1 cellular context compared by ENCODE assay signal in the genomic region with DNA sequence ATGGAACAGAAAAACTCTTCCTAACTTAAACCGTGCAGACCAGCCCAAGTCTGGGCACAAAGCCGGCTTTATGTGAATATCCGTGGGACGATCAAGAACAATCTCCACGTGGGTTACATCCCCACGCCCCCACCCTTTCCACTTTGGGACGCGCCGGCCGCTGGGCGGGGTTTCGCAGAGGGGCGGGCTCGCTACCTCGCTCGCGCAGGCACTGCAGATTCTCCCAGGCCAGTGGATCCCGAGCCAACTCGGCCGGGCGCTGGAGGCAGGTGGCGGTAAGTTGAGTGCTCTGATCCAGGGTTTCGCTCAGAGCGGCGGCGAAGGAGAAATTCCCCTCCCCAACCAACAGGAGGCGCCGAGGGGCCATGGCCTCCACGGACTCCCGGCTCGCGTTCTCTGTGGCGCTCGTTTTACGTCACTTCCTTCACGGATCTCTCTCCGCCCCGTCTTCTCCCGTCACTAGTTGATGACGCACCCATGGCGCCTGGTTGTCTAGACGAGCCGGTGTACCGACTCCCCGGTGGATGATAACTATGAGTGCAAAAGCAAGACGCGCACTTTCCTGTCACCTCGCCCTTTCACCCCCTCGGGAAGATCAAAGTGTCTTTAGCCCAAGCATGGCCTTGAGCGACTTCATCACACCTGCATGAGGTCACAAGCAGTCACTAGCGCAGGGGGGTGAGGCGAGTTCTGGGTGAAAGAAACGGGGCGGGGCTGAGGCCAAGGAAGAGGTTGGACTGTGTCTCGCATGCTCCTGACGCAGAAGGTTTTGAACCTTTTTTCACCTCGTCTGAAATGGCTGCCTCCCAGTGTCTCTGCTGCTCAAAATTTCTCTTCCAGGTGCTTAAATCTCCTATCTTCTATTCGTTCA.
TF ChIP-seq lines count a peak whose summit lies in the region.

A gene with protein sequence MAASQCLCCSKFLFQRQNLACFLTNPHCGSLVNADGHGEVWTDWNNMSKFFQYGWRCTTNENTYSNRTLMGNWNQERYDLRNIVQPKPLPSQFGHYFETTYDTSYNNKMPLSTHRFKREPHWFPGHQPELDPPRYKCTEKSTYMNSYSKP (plus strand): TSS at position 776 of the 871 bp plus-strand sequence. CDS start 20 bp downstream, at position 796.
A gene with protein sequence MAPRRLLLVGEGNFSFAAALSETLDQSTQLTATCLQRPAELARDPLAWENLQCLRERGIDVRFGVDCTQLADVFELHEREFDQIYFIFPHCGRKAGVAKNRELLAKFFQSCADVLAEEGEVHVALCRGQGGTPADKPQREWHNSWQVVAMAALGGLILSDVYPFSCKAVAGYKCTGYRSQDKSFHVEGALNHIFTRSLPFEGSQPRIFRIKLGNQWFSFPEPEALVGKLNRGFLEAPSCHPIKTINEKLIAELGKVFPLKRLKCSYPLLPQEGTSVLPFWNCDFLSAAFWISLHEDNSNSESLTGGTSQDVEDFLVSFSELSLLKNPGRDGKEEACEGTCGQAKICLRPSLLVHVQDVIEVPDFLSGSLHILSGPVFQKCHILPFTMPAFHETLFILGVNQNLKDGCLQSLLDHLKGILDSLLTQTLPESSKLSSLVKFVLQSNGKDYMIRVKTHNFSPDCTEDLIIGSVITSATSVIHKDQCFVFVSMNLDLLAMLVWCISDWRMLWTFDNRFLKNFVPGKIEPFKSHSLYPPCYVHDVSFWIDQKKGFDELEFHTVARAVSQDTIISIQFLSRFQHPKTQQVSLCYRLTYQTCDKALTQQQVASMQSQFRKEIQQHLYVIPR (minus strand): TSS at position 400 of the 871 bp plus-strand sequence. CDS start 33 bp downstream, at position 367.

TF ChIP-seq in HepG2, 621 proteins besides CTCF, POLR2A, EP300 and RAD21 (continued from another document and continues in another):
- TF ChIP-seq, protein P1, sequence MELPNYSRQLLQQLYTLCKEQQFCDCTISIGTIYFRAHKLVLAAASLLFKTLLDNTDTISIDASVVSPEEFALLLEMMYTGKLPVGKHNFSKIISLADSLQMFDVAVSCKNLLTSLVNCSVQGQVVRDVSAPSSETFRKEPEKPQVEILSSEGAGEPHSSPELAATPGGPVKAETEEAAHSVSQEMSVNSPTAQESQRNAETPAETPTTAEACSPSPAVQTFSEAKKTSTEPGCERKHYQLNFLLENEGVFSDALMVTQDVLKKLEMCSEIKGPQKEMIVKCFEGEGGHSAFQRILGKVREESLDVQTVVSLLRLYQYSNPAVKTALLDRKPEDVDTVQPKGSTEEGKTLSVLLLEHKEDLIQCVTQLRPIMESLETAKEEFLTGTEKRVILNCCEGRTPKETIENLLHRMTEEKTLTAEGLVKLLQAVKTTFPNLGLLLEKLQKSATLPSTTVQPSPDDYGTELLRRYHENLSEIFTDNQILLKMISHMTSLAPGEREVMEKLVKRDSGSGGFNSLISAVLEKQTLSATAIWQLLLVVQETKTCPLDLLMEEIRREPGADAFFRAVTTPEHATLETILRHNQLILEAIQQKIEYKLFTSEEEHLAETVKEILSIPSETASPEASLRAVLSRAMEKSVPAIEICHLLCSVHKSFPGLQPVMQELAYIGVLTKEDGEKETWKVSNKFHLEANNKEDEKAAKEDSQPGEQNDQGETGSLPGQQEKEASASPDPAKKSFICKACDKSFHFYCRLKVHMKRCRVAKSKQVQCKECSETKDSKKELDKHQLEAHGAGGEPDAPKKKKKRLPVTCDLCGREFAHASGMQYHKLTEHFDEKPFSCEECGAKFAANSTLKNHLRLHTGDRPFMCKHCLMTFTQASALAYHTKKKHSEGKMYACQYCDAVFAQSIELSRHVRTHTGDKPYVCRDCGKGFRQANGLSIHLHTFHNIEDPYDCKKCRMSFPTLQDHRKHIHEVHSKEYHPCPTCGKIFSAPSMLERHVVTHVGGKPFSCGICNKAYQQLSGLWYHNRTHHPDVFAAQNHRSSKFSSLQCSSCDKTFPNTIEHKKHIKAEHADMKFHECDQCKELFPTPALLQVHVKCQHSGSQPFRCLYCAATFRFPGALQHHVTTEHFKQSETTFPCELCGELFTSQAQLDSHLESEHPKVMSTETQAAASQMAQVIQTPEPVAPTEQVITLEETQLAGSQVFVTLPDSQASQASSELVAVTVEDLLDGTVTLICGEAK (IDR thresholded peaks at IDR 0.05), result no peak
- TF ChIP-seq, protein P1 (CRISPR knock-in tag; IDR thresholded peaks at IDR 0.05), result no peak
- TF ChIP-seq ZNF510 (CRISPR knock-in tag; IDR thresholded peaks at IDR 0.05; ENCODE audit: low read depth) (peak; percentile 94), KLF6 (CRISPR knock-in tag; IDR thresholded peaks at IDR 0.05) (peak; percentile 54; the same call in 1 of the 2 replicates), ZNF720 (CRISPR knock-in tag; IDR thresholded peaks at IDR 0.05) (no peak), ZNF282 (IDR thresholded peaks at IDR 0.05; ENCODE audit: partially characterized antibody) (no peak), ZBTB38 (CRISPR knock-in tag; IDR thresholded peaks at IDR 0.05) (peak; percentile 72; the same call in 1 of the 2 replicates), HNF4A (CRISPR knock-in tag; IDR thresholded peaks at IDR 0.05) (peak; percentile 58; the same call in 1 of the 2 replicates), ZNF317 (CRISPR knock-in tag; IDR thresholded peaks at IDR 0.05) (peak; percentile 55; the same call in 1 of the 2 replicates), ZNF354B (CRISPR knock-in tag; IDR thresholded peaks at IDR 0.05) (no peak), SP5 (CRISPR knock-in tag; IDR thresholded peaks at IDR 0.05; ENCODE audit: borderline replicate concordance, low read depth) (no peak; the same call in none of the 2 replicates), NFE2 (CRISPR knock-in tag; IDR thresholded peaks at IDR 0.05) (no peak), SOX6 (IDR thresholded peaks at IDR 0.05) (no peak), SOX6 (CRISPR knock-in tag; IDR thresholded peaks at IDR 0.05) (peak; percentile 83), MXI1 (IDR thresholded peaks at IDR 0.05; ENCODE audit: borderline replicate concordance, low read depth, low read length) (peak; percentile 87; the same call in 2 of the 3 replicates), ZFAT (CRISPR knock-in tag; conservative IDR thresholded peaks at IDR 0.05) (no peak), ZNF430 (CRISPR knock-in tag; IDR thresholded peaks at IDR 0.05) (peak; percentile 86; the same call in 1 of the 2 replicates), ATRX (CRISPR knock-in tag; IDR thresholded peaks at IDR 0.05; ENCODE audit: borderline replicate concordance) (no peak), MAF1 (CRISPR knock-in tag; IDR thresholded peaks at IDR 0.05; ENCODE audit: borderline replicate concordance) (peak; percentile 87), ZMYM3 (CRISPR knock-in tag; IDR thresholded peaks at IDR 0.05) (peak; percentile 42; the same call in 1 of the 2 replicates)
- TF ChIP-seq, protein P2, sequence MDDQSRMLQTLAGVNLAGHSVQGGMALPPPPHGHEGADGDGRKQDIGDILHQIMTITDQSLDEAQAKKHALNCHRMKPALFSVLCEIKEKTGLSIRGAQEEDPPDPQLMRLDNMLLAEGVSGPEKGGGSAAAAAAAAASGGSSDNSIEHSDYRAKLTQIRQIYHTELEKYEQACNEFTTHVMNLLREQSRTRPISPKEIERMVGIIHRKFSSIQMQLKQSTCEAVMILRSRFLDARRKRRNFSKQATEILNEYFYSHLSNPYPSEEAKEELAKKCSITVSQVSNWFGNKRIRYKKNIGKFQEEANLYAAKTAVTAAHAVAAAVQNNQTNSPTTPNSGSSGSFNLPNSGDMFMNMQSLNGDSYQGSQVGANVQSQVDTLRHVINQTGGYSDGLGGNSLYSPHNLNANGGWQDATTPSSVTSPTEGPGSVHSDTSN (CRISPR knock-in tag; IDR thresholded peaks at IDR 0.05; ENCODE audit: borderline replicate concordance), result no peak
- TF ChIP-seq, protein P3, sequence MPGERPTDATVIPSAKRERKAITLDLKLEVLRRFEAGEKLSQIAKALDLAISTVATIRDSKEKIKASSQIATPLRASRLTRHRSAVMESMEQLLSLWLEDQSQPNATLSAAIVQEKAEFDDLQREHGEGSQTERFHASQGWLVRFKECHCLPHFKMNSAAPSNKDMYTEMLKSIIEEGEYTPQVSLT (CRISPR knock-in tag; IDR thresholded peaks at IDR 0.05; ENCODE audit: borderline replicate concordance, low read depth), result no peak
- TF ChIP-seq, protein P4, sequence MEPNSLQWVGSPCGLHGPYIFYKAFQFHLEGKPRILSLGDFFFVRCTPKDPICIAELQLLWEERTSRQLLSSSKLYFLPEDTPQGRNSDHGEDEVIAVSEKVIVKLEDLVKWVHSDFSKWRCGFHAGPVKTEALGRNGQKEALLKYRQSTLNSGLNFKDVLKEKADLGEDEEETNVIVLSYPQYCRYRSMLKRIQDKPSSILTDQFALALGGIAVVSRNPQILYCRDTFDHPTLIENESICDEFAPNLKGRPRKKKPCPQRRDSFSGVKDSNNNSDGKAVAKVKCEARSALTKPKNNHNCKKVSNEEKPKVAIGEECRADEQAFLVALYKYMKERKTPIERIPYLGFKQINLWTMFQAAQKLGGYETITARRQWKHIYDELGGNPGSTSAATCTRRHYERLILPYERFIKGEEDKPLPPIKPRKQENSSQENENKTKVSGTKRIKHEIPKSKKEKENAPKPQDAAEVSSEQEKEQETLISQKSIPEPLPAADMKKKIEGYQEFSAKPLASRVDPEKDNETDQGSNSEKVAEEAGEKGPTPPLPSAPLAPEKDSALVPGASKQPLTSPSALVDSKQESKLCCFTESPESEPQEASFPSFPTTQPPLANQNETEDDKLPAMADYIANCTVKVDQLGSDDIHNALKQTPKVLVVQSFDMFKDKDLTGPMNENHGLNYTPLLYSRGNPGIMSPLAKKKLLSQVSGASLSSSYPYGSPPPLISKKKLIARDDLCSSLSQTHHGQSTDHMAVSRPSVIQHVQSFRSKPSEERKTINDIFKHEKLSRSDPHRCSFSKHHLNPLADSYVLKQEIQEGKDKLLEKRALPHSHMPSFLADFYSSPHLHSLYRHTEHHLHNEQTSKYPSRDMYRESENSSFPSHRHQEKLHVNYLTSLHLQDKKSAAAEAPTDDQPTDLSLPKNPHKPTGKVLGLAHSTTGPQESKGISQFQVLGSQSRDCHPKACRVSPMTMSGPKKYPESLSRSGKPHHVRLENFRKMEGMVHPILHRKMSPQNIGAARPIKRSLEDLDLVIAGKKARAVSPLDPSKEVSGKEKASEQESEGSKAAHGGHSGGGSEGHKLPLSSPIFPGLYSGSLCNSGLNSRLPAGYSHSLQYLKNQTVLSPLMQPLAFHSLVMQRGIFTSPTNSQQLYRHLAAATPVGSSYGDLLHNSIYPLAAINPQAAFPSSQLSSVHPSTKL (CRISPR knock-in tag; IDR thresholded peaks at IDR 0.05), result peak; percentile 65
- TF ChIP-seq, protein P5, sequence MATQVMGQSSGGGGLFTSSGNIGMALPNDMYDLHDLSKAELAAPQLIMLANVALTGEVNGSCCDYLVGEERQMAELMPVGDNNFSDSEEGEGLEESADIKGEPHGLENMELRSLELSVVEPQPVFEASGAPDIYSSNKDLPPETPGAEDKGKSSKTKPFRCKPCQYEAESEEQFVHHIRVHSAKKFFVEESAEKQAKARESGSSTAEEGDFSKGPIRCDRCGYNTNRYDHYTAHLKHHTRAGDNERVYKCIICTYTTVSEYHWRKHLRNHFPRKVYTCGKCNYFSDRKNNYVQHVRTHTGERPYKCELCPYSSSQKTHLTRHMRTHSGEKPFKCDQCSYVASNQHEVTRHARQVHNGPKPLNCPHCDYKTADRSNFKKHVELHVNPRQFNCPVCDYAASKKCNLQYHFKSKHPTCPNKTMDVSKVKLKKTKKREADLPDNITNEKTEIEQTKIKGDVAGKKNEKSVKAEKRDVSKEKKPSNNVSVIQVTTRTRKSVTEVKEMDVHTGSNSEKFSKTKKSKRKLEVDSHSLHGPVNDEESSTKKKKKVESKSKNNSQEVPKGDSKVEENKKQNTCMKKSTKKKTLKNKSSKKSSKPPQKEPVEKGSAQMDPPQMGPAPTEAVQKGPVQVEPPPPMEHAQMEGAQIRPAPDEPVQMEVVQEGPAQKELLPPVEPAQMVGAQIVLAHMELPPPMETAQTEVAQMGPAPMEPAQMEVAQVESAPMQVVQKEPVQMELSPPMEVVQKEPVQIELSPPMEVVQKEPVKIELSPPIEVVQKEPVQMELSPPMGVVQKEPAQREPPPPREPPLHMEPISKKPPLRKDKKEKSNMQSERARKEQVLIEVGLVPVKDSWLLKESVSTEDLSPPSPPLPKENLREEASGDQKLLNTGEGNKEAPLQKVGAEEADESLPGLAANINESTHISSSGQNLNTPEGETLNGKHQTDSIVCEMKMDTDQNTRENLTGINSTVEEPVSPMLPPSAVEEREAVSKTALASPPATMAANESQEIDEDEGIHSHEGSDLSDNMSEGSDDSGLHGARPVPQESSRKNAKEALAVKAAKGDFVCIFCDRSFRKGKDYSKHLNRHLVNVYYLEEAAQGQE (IDR thresholded peaks at IDR 0.05; ENCODE audit: borderline replicate concordance in 1 of 2, low read depth in 1 of 2, low read length in 2 of 2), result 0 out of 4 replicates have a peak, but pooled peaks of 1 of the 2 experiments have one; percentile 20
- TF ChIP-seq, protein P6, sequence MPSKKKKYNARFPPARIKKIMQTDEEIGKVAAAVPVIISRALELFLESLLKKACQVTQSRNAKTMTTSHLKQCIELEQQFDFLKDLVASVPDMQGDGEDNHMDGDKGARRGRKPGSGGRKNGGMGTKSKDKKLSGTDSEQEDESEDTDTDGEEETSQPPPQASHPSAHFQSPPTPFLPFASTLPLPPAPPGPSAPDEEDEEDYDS (CRISPR knock-in tag; IDR thresholded peaks at IDR 0.05), result peak; percentile 80
- TF ChIP-seq, protein P7, sequence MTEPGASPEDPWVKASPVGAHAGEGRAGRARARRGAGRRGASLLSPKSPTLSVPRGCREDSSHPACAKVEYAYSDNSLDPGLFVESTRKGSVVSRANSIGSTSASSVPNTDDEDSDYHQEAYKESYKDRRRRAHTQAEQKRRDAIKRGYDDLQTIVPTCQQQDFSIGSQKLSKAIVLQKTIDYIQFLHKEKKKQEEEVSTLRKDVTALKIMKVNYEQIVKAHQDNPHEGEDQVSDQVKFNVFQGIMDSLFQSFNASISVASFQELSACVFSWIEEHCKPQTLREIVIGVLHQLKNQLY (CRISPR knock-in tag; IDR thresholded peaks at IDR 0.05), result peak; percentile 32; the same call in 1 of the 2 replicates
